9 cellular contexts compared by ENCODE assay signal in genomic region chr6:142155895-142156757, GRCh38. TPM values are rescaled to one million over a fixed set of nuclear protein-coding genes. Genes with fewer than 3 reads are reported as not detected.
DNase-seq lines count a peak whose midpoint lies in the region; ATAC-seq, FAIRE-seq and TF ChIP-seq lines count a peak whose summit lies in the region.
"Had no signal": no experiment of that assay in that cellular context is flagged by ENCODE, and none has a peak within 500 bp of the region (broad histone marks: within the 10 kb centered on the region; RNA-seq: fewer than 3 reads in every experiment).

No MANE protein-coding gene starts in this region.

- no peak overlapping the region for H2BK15ac ChIP-seq in mesendoderm (replicated peaks; ENCODE audit: low read depth)

- H3K36me3 ChIP-seq in mesendoderm (ENCODE audit: control insufficient read depth, insufficient read depth, low read length), result no peaks in the 10 kb centered on the region

- no peak overlapping the region for H2BK120ac ChIP-seq in mesendoderm (ENCODE audit: low read depth, low read length)

- no peaks in the 10 kb centered on the region for H3K36me3 Mint-ChIP-seq in chondrocyte (ENCODE audit: low read depth)

- TF ChIP-seq CTCF in D721Med (IDR thresholded peaks at IDR 0.05; ENCODE audit: insufficient read depth, missing control alignments), result peak; percentile 44
- TF ChIP-seq CTCF in chondrocyte (IDR thresholded peaks at IDR 0.05), result peak; percentile 86

- ATAC-seq in GM21786 (IDR thresholded peaks at IDR 0.05; ENCODE audit: unreplicated experiment) (peak; percentile 54), HG03439 (IDR thresholded peaks at IDR 0.05; ENCODE audit: unreplicated experiment) (no peak)

- no peak overlapping the region for H3K18ac ChIP-seq in mesendoderm (ENCODE audit: low read length)

- H3K9me3 Mint-ChIP-seq in chondrocyte (ENCODE audit: low read depth), result no peaks in the 10 kb centered on the region

- no peak overlapping the region for H4K5ac ChIP-seq in mesendoderm (ENCODE audit: low read length)

- H3K4ac ChIP-seq in mesendoderm (ENCODE audit: low read depth, low read length), result no peak overlapping the region

- no peaks in the 10 kb centered on the region for H3K27me3 Mint-ChIP-seq in chondrocyte (ENCODE audit: low read depth)

- no peak overlapping the region for H3K9ac ChIP-seq in mesendoderm (ENCODE audit: low read length)

- FAIRE-seq in D721Med (lab: Jason Lieb, UNC), result no peak

- H3K4me3 ChIP-seq in mesendoderm (ENCODE audit: low read length), result no peak overlapping the region
- H3K4me3 ChIP-seq: SK-N-MC had no signal

- H3K79me1 ChIP-seq in mesendoderm (ENCODE audit: low read length), result peaks cover 2% of the 10 kb centered on the region

- no peaks in the 10 kb centered on the region for H3K27me3 ChIP-seq in mesendoderm (ENCODE audit: insufficient read depth, low read length, poor library complexity)

- no peak overlapping the region for H3K27ac ChIP-seq in mesendoderm (ENCODE audit: low read depth, low read length)
- H3K27ac ChIP-seq: SK-N-MC had no signal

- no CpG with 5 or more reads among the region's 5 CpGs for WGBS in mesendoderm (ENCODE audit: extremely low coverage, insufficient coverage, low lambda C conversion rate)

- DNase-seq in D721Med (ENCODE audit: insufficient read length, low spot score) (no peak), NCI-H2171 treated with DMSO at 0.1 percent for 48 hours (lab: John Stamatoyannopoulos, UW) (peak; percentile 17), chondrocyte (ENCODE audit: low spot score) (no peak), mesendoderm (peak; percentile 70), SHP77 treated with DMSO at 0.1 percent for 48 hours (lab: John Stamatoyannopoulos, UW) (no peak), NCI-H774 (lab: John Stamatoyannopoulos, UW) (no peak)

- H3K23ac ChIP-seq in mesendoderm (ENCODE audit: low read length), result no peak overlapping the region

- no peak overlapping the region for H3K56ac ChIP-seq in mesendoderm (ENCODE audit: low read length)

- peaks cover 26% of the 10 kb centered on the region for H3K4me1 Mint-ChIP-seq in chondrocyte (ENCODE audit: low read depth)

- H3K4me2 ChIP-seq in mesendoderm (ENCODE audit: low read length), result no peak overlapping the region

- H2BK5ac ChIP-seq in mesendoderm (ENCODE audit: low read length), result no peak overlapping the region

- no peak overlapping the region for H4K8ac ChIP-seq in mesendoderm (ENCODE audit: low read depth, low read length)

- peaks cover 18% of the 10 kb centered on the region for H3K79me2 ChIP-seq in mesendoderm (ENCODE audit: control insufficient read depth, insufficient read depth, low read length)

- no peak overlapping the region for H2AK5ac ChIP-seq in mesendoderm (ENCODE audit: low read length)

- peak overlapping the region; percentile 44 for H3K4me3 Mint-ChIP-seq in chondrocyte (ENCODE audit: unreplicated experiment)

- H3K27ac Mint-ChIP-seq in chondrocyte (ENCODE audit: unreplicated experiment), result peak overlapping the region; percentile 70

- no peaks in the 10 kb centered on the region for H3K4me1 ChIP-seq in mesendoderm (ENCODE audit: control insufficient read depth, low read depth, low read length)

RNA-seq across cellular contexts. Expression of gene VTA1, which starts 9.1 kb away (rescaled TPM):
- total RNA-seq in chondrocyte, result 35.9 to 44.5 TPM (median 39.3 TPM) in 3 replicates
- 96.0 TPM for polyA plus RNA-seq in mesendoderm (2013, experiment 1 of 2)
- polyA plus RNA-seq in mesendoderm (2013, experiment 2 of 2), result 95.4 TPM

RNA-seq across cellular contexts. Expression of gene NMBR, which starts 9.2 kb away (rescaled TPM):
- total RNA-seq in chondrocyte, result not detected in 3 replicates
- 0.03 TPM for polyA plus RNA-seq in mesendoderm (2013, experiment 1 of 2)
- 0.03 TPM for polyA plus RNA-seq in mesendoderm (2013, experiment 2 of 2)

RNA-seq across cellular contexts. Expression of gene GJE1, which starts 23.4 kb away (rescaled TPM):
- not detected in 3 replicates for total RNA-seq in chondrocyte
- polyA plus RNA-seq in mesendoderm (2013, experiment 1 of 2), result not detected
- not detected for polyA plus RNA-seq in mesendoderm (2013, experiment 2 of 2)

Comparison
In these comparisons a context has a peak if more than half of its experiments do, and no peak if none do; other contexts are left out.
1. DNase-seq: peak in NCI-H2171 treated with DMSO at 0.1 percent for 48 hours (single experiment) and mesendoderm (single experiment); none in D721Med (single experiment), chondrocyte (single experiment), SHP77 treated with DMSO at 0.1 percent for 48 hours (single experiment) and NCI-H774 (single experiment).